In genomic region chr10:5338010-5338409, GRCh38 we compare ENCODE assay signal across 2 cellular contexts.
TF ChIP-seq lines count a peak whose summit lies in the region.

No MANE protein-coding gene starts in this region.

TF ChIP-seq in HEK293, 187 proteins besides CTCF, POLR2A, EP300 and RAD21 (continued from another document):
- TF ChIP-seq ZNF626 (tag by site-specific recombination; IDR thresholded peaks at IDR 0.05), result no peak
- TF ChIP-seq ZFHX2 (tag by site-specific recombination; conservative IDR thresholded peaks at IDR 0.05), result no peak
- peak; percentile 84 for TF ChIP-seq ZNF366 (tag by site-specific recombination; conservative IDR thresholded peaks at IDR 0.05)
- TF ChIP-seq ZNF133 (tag by site-specific recombination; IDR thresholded peaks at IDR 0.05), result no peak

TF ChIP-seq in K562, 482 proteins besides CTCF, POLR2A, EP300 and RAD21:
- TF ChIP-seq MNT (conservative IDR thresholded peaks at IDR 0.05) (no peak), RBFOX2 (IDR thresholded peaks at IDR 0.05; ENCODE audit: low read depth, low read length) (no peak), ZNF512 (tag; IDR thresholded peaks at IDR 0.05) (peak; percentile 79)
